Comparison of ENCODE assay signal across 9 cellular contexts in genomic region chr15:30471366-30471749, GRCh38. TPM values are rescaled to one million over a fixed set of nuclear protein-coding genes. Genes with fewer than 3 reads are reported as not detected.
DNase-seq lines count a peak whose midpoint lies in the region; ATAC-seq, FAIRE-seq and TF ChIP-seq lines count a peak whose summit lies in the region.
"Not testable (repeated sequence)": the region's sequence is repeated elsewhere in the genome, so short reads cannot be mapped to it uniquely, and the experiment has no call there.
"Had no signal": no experiment of that assay in that cellular context is flagged by ENCODE, and none has a peak within 500 bp of the region (broad histone marks: within the 10 kb centered on the region; RNA-seq: fewer than 3 reads in every experiment).

No MANE protein-coding gene starts in this region.

- TF ChIP-seq POLR2A in A549 (IDR thresholded peaks at IDR 0.05; ENCODE audit: low read length) = not testable (repeated sequence)

- H3K4me3 ChIP-seq in A549 (peak overlapping the region; percentile 43), colonic mucosa (peak overlapping the region; percentile 35), neural progenitor cell (peak overlapping the region; percentile 45)

- H3K9me3 ChIP-seq in A549; T-helper 17 cell (ENCODE audit: control insufficient read depth, low read length, poor library complexity, severe bottlenecking); colonic mucosa; neural progenitor cell (ENCODE audit: low read depth): not testable (repeated sequence)

- not testable (repeated sequence) for TF ChIP-seq CTCF in A549 (IDR thresholded peaks at IDR 0.05); colonic mucosa (IDR thresholded peaks at IDR 0.05); neural progenitor cell (IDR thresholded peaks at IDR 0.05)

- not testable (repeated sequence) for FAIRE-seq in A549 (lab: Jason Lieb, UNC)

- H3K79me2 ChIP-seq in neural progenitor cell (ENCODE audit: low read depth) = not testable (repeated sequence)

- not testable (repeated sequence) for H3K36me3 Mint-ChIP-seq in T-helper 17 cell (ENCODE audit: low read depth); neural progenitor cell

- not testable (repeated sequence) for H3K4me1 ChIP-seq in A549, colonic mucosa, neural progenitor cell

- no CpG with 5 or more reads among the region's 34 CpGs for WGBS in A549 (ENCODE audit: missing lambda C conversion rate)

- not testable (repeated sequence) for H3K4me3 Mint-ChIP-seq in T-helper 17 cell, neural progenitor cell

- not testable (repeated sequence) for TF ChIP-seq EP300 in A549 (IDR thresholded peaks at IDR 0.05)

- ATAC-seq in A549 = not testable (repeated sequence)
- ATAC-seq in GM19395 (IDR thresholded peaks at IDR 0.05; ENCODE audit: unreplicated experiment) (peak; percentile 12), HG02938 (IDR thresholded peaks at IDR 0.05; ENCODE audit: unreplicated experiment) (peak; percentile 15), T-helper 17 cell (peak; percentile 17), left ventricle myocardium superior (peak; percentile 29)
- ATAC-seq in stimulated activated naive CD8-positive, alpha-beta T cell treated with anti-CD3 and anti-CD28 coated beads, Interleukin-15, Interleukin-2, amounts not matched to agents 100 U/mL and 50 U/mL, for 24 hours = peak; percentile 33

- H3F3A ChIP-seq in neural progenitor cell (ENCODE audit: low read depth) = not testable (repeated sequence)

- not testable (repeated sequence) for H3K27me3 Mint-ChIP-seq in T-helper 17 cell; neural progenitor cell (ENCODE audit: insufficient read depth, low read depth)

- not testable (repeated sequence) for H3K36me3 ChIP-seq in colonic mucosa, neural progenitor cell

- H3K27ac ChIP-seq in A549 (peak overlapping the region; percentile 70 to 77; a peak in 5 of 6 replicates), colonic mucosa (peak overlapping the region; percentile 60)
- not testable (repeated sequence) for H3K27ac ChIP-seq in neural progenitor cell

- H4K20me1 ChIP-seq in neural progenitor cell (ENCODE audit: low read depth) = not testable (repeated sequence)

- not testable (repeated sequence) for H3K9me3 Mint-ChIP-seq in neural progenitor cell

- POLR2A ChIA-PET in A549 (lab: Yijun Ruan, JAX) = not testable (repeated sequence)

- not testable (repeated sequence) for H2AFZ ChIP-seq in neural progenitor cell (replicated peaks)

- not testable (repeated sequence) for H3K4me2 ChIP-seq in A549, neural progenitor cell

- not testable (repeated sequence) for H3K27ac Mint-ChIP-seq in T-helper 17 cell, neural progenitor cell

- not testable (repeated sequence) for DNase-seq in A549 (ENCODE audit: low read depth in 1 of 2, low spot score in 1 of 2); T-helper 17 cell; colonic mucosa; left ventricle myocardium superior; neural progenitor cell (ENCODE audit: low spot score); stimulated activated naive CD8-positive, alpha-beta T cell treated with anti-CD3 and anti-CD28 coated beads, Interleukin-15, Interleukin-2, amounts not matched to agents 100 U/mL and 50 U/mL, for 24 hours

- not testable (repeated sequence) for H3K4me1 Mint-ChIP-seq in T-helper 17 cell, neural progenitor cell

- H3K27me3 ChIP-seq in colonic mucosa, neural progenitor cell: not testable (repeated sequence)

- CTCF ChIA-PET in A549 (lab: Yijun Ruan, JAX) = not testable (repeated sequence)

- intact Hi-C loops in colonic mucosa (cut with DNase I); left ventricle myocardium superior (cut with micrococcal nuclease): not testable (repeated sequence)

- TF ChIP-seq RAD21 in A549 (conservative IDR thresholded peaks at IDR 0.05 in 1 of 2, IDR thresholded peaks at IDR 0.05 in 1 of 2) = not testable (repeated sequence)

- not testable (repeated sequence) for H3K9ac ChIP-seq in colonic mucosa (ENCODE audit: low read depth in 2 of 2, low read length in 2 of 2); neural progenitor cell

RNA-seq across cellular contexts. Expression of gene GOLGA8R, which starts 57.3 kb away (rescaled TPM):
- polyA plus RNA-seq in A549 (2011; rRNA removed) = 0.56 and 1.0 TPM in 2 replicates
- 0.10 and 0.16 TPM in 2 replicates for polyA plus RNA-seq in A549 (2012; cell fraction: cytosol; rRNA removed)
- 0.86 and 0.89 TPM in 2 replicates for polyA plus RNA-seq in A549 (2012; cell fraction: nucleus; rRNA removed)
- 0.49 to 0.56 TPM (median 0.50 TPM) in 3 replicates for polyA plus RNA-seq in A549 (2017; fragmentation: RNase III; extraction: RNeasy Plus Mini Kit Qiagen cat#74134 plus additional on column Dnase treatment)
- polyA minus RNA-seq in A549 (2011; rRNA and poly(A)+ RNA removed) = 0.39 and 1.1 TPM in 2 replicates
- total RNA-seq in T-helper 17 cell = 1 to 10 TPM; 2.0 to 2.2 TPM
- total RNA-seq in colonic mucosa = under 1 TPM; 0.54 to 0.90 TPM
- 5.2 TPM for total RNA-seq in left ventricle myocardium superior
- total RNA-seq in neural progenitor cell (ENCODE audit: low replicate concordance) = not detected in 2 replicates
- total RNA-seq: G401 had no signal
